23 cellular contexts compared by ENCODE assay signal in the genomic region with DNA sequence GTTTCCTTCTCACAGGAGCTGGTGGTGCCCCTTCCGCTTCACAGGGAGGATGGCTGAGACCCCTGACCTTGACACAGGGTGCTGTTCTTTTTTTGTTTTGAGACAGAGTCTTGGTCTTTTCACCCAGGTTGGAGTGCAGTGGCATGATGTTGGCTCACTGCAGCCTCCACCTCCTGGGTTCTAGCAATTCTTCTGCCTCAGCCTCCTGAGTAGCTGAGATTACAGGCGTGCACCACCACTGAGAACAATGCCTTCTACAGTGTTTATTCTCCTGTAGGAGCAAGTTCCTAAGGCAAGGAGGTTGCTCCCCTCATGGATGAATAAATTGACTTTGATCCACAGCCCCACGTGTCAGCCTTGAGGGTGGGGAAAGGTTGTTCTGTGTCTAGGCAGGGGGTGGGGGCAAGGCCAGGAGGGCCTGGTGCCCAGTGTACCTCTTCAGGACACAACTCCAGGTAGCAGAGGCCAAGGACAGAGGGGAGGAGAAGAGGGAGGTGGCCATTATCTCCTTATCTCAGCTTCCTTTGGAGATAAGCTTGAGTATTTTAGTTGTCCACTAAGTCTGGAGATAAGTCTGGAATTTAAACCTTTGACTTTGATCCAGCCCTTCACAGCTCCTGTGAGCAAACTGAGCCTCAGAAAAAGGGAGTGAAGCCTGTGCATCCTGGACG.
"Had no signal": no experiment of that assay in that cellular context is flagged by ENCODE, and none has a peak within 500 bp of the region (broad histone marks: within the 10 kb centered on the region; RNA-seq: fewer than 3 reads in every experiment).

No MANE protein-coding gene starts in this region.

- H3K27ac ChIP-seq: brain microvascular endothelial cell, coronary artery, heart right ventricle, right lobe of liver, suprapubic skin had no signal

- H3K4me2 ChIP-seq: smooth muscle cell had no signal

- H3K36me3 Mint-ChIP-seq: activated CD8-positive, alpha-beta memory T cell treated with anti-CD3 and anti-CD28 coated beads, Interleukin-2, amount 10 ng/mL, durations not matched to agents 7 days and 5 days; immature natural killer cell had no signal

- H3K36me3 ChIP-seq: brain microvascular endothelial cell, heart right ventricle, suprapubic skin, transverse colon had no signal

- H3K27me3 Mint-ChIP-seq: activated CD4-positive, alpha-beta memory T cell treated with anti-CD3 and anti-CD28 coated beads, Interleukin-2, amount 10 ng/mL, durations not matched to agents 7 days and 5 days; activated naive CD8-positive, alpha-beta T cell treated with anti-CD3 and anti-CD28 coated beads, Interleukin-2, amount 50 U/mL, for 24 hours; central memory CD8-positive, alpha-beta T cell; stimulated activated naive CD8-positive, alpha-beta T cell treated with anti-CD3 and anti-CD28 coated beads, Interleukin-15, amount 100 ng/mL, for 72 hours had no signal

- H3K4me3 Mint-ChIP-seq: activated B cell treated with CpG ODN at 0.5 μM for 24 hours; activated CD4-positive, alpha-beta memory T cell treated with anti-CD3 and anti-CD28 coated beads, Interleukin-2, amount 10 ng/mL, durations not matched to agents 7 days and 5 days; activated CD8-positive, alpha-beta memory T cell treated with anti-CD3 and anti-CD28 coated beads, Interleukin-2, amount 10 ng/mL, durations not matched to agents 7 days and 5 days; activated naive CD4-positive, alpha-beta T cell treated with anti-CD3 and anti-CD28 coated beads for 36 hours; activated naive CD8-positive, alpha-beta T cell treated with anti-CD3 and anti-CD28 coated beads, Interleukin-2, amount 50 U/mL, for 24 hours; central memory CD8-positive, alpha-beta T cell; immature natural killer cell; nephron progenitor cell; stimulated activated naive CD8-positive, alpha-beta T cell treated with anti-CD3 and anti-CD28 coated beads, Interleukin-15, amount 100 ng/mL, for 72 hours had no signal

- H3K4me1 Mint-ChIP-seq: activated CD4-positive, alpha-beta memory T cell treated with anti-CD3 and anti-CD28 coated beads, Interleukin-2, amount 10 ng/mL, durations not matched to agents 7 days and 5 days; activated CD8-positive, alpha-beta memory T cell treated with anti-CD3 and anti-CD28 coated beads, Interleukin-2, amount 10 ng/mL, durations not matched to agents 7 days and 5 days; central memory CD8-positive, alpha-beta T cell; immature natural killer cell had no signal

- ATAC-seq: activated CD8-positive, alpha-beta memory T cell treated with anti-CD3 and anti-CD28 coated beads, Interleukin-2, amount 10 ng/mL, durations not matched to agents 7 days and 5 days; activated naive CD8-positive, alpha-beta T cell treated with anti-CD3 and anti-CD28 coated beads, Interleukin-2, amount 50 U/mL, for 24 hours; esophagus mucosa; heart right ventricle; stimulated activated naive CD8-positive, alpha-beta T cell treated with anti-CD3 and anti-CD28 coated beads, Interleukin-15, amount 100 ng/mL, for 72 hours had no signal

- H3K4me3 ChIP-seq: coronary artery, heart right ventricle, right lobe of liver, smooth muscle cell, suprapubic skin, transverse colon had no signal

- H3K9me3 ChIP-seq: right lobe of liver, suprapubic skin, transverse colon had no signal

- DNase-seq: activated B cell treated with CpG ODN at 0.5 μM for 24 hours; activated CD4-positive, alpha-beta memory T cell treated with anti-CD3 and anti-CD28 coated beads, Interleukin-2, amount 10 ng/mL, durations not matched to agents 7 days and 5 days; activated CD4-positive, alpha-beta T cell treated with anti-CD3 and anti-CD28 coated beads for 48 hours; activated CD8-positive, alpha-beta memory T cell treated with anti-CD3 and anti-CD28 coated beads, Interleukin-2, amount 10 ng/mL, durations not matched to agents 7 days and 5 days; activated naive CD4-positive, alpha-beta T cell treated with anti-CD3 and anti-CD28 coated beads for 36 hours; activated naive CD8-positive, alpha-beta T cell treated with anti-CD3 and anti-CD28 coated beads, Interleukin-2, amount 50 U/mL, for 24 hours; activated T-cell treated with anti-CD3 and anti-CD28 coated beads, Interleukin-2, amount 50 U/mL, for 1 hour; aorta; brain microvascular endothelial cell; effector CD4-positive, alpha-beta T cell; heart right ventricle; immature natural killer cell; kidney glomerular epithelial cell; nephron progenitor cell; right lobe of liver; stimulated activated CD4-positive, alpha-beta T cell treated with anti-CD3 and anti-CD28 coated beads, Interleukin-4, amount 100 ng/mL, for 1 hour; stimulated activated naive CD8-positive, alpha-beta T cell treated with anti-CD3 and anti-CD28 coated beads, Interleukin-15, amount 100 ng/mL, for 72 hours; transverse colon had no signal

- H3K27me3 ChIP-seq: brain microvascular endothelial cell, heart right ventricle, right lobe of liver, suprapubic skin, transverse colon had no signal

- H3K9me3 Mint-ChIP-seq: activated B cell treated with CpG ODN at 0.5 μM for 24 hours; activated CD4-positive, alpha-beta memory T cell treated with anti-CD3 and anti-CD28 coated beads, Interleukin-2, amount 10 ng/mL, durations not matched to agents 7 days and 5 days; activated naive CD4-positive, alpha-beta T cell treated with anti-CD3 and anti-CD28 coated beads for 36 hours; activated naive CD8-positive, alpha-beta T cell treated with anti-CD3 and anti-CD28 coated beads, Interleukin-2, amount 50 U/mL, for 24 hours; central memory CD8-positive, alpha-beta T cell; nephron progenitor cell; stimulated activated naive CD8-positive, alpha-beta T cell treated with anti-CD3 and anti-CD28 coated beads, Interleukin-15, amount 100 ng/mL, for 72 hours had no signal

- H3K27ac Mint-ChIP-seq: activated B cell treated with CpG ODN at 0.5 μM for 24 hours; activated CD4-positive, alpha-beta memory T cell treated with anti-CD3 and anti-CD28 coated beads, Interleukin-2, amount 10 ng/mL, durations not matched to agents 7 days and 5 days; activated CD8-positive, alpha-beta memory T cell treated with anti-CD3 and anti-CD28 coated beads, Interleukin-2, amount 10 ng/mL, durations not matched to agents 7 days and 5 days; activated naive CD4-positive, alpha-beta T cell treated with anti-CD3 and anti-CD28 coated beads for 36 hours; activated naive CD8-positive, alpha-beta T cell treated with anti-CD3 and anti-CD28 coated beads, Interleukin-2, amount 50 U/mL, for 24 hours; immature natural killer cell; nephron progenitor cell; stimulated activated naive CD8-positive, alpha-beta T cell treated with anti-CD3 and anti-CD28 coated beads, Interleukin-15, amount 100 ng/mL, for 72 hours had no signal
